In genomic region chr6:164396071-164397047, GRCh38 we compare ENCODE assay signal across 9 cellular contexts.
DNase-seq lines count a peak whose midpoint lies in the region; TF ChIP-seq lines count a peak whose summit lies in the region.
"Had no signal": no experiment of that assay in that cellular context is flagged by ENCODE, and none has a peak within 500 bp of the region (broad histone marks: within the 10 kb centered on the region; RNA-seq: fewer than 3 reads in every experiment).

No MANE protein-coding gene starts in this region.

- no peaks in the 10 kb centered on the region for H3K27me3 ChIP-seq in KMS-11 (ENCODE audit: insufficient read depth, low read depth)
- no peaks in the 10 kb centered on the region for H3K27me3 ChIP-seq in dorsolateral prefrontal cortex

- H3K4me3 ChIP-seq in KMS-11 (IDR thresholded peaks at IDR 0.05; ENCODE audit: insufficient read depth, low read depth, low read length), result no peak overlapping the region
- H3K4me3 ChIP-seq in dorsolateral prefrontal cortex, result peak overlapping the region; percentile 23 to 70 (median 52)

- H3K4me2 ChIP-seq in KMS-11, result peak overlapping the region; percentile 54

- H3K4me1 ChIP-seq in KMS-11 (ENCODE audit: low read depth, poor library complexity, severe bottlenecking), result peaks cover 12% of the 10 kb centered on the region

- no peak for TF ChIP-seq CTCF in Calu3 (IDR thresholded peaks at IDR 0.05; ENCODE audit: unreplicated experiment)
- TF ChIP-seq CTCF in KMS-11 (conservative IDR thresholded peaks at IDR 0.05; ENCODE audit: low read depth, low read length), result no peak
- peak in 6 of 56 donors; percentile 2 to 16 (median 7) for TF ChIP-seq CTCF in dorsolateral prefrontal cortex (IDR thresholded peaks at IDR 0.05 in 54 of 56, conservative IDR thresholded peaks at IDR 0.05 in 2 of 56; ENCODE audit: low read depth in 1 of 56, partially characterized antibody in 56 of 56)
- no peak for TF ChIP-seq CTCF in CD14-positive monocyte (IDR thresholded peaks at IDR 0.05)

- intact Hi-C loops in Calu3 (cut with micrococcal nuclease; ENCODE audit: unreplicated experiment), result no loop called here
- intact Hi-C loops in dorsolateral prefrontal cortex (cut with DNase I), result no loop called here
- intact Hi-C loops in CD14-positive monocyte (cut with micrococcal nuclease), result no loop called here

- no peak overlapping the region for H3K4me3 Mint-ChIP-seq in Calu3 (ENCODE audit: low read depth, unreplicated experiment)
- no peak overlapping the region for H3K4me3 Mint-ChIP-seq in CD14-positive monocyte

- H3K9me3 Mint-ChIP-seq in Calu3 (ENCODE audit: low read depth, unreplicated experiment) (peaks cover 2% of the 10 kb centered on the region), CD14-positive monocyte (peaks cover 0 to 7% (median 0%) of the 10 kb centered on the region in 7 donors)

- H3K79me2 ChIP-seq in KMS-11 (ENCODE audit: insufficient read depth, low read depth), result no peaks in the 10 kb centered on the region

- peak overlapping the region; percentile 48 for H2AFZ ChIP-seq in KMS-11 (ENCODE audit: low read depth)

- no peak for DNase-seq in Calu3
- DNase-seq in dorsolateral prefrontal cortex, result peak in 7 of 10 donors; percentile 30 to 80 (median 41)
- DNase-seq in nucleus accumbens (lab: John Stamatoyannopoulos, UW), result peak in 46 of 56 donors; percentile 3 to 85 (median 50)
- no peak for DNase-seq in SHP77 (lab: John Stamatoyannopoulos, UW)
- no peak for DNase-seq in NCI-H2171 treated with DMSO at 0.1 percent for 48 hours (lab: John Stamatoyannopoulos, UW)
- DNase-seq in CD14-positive monocyte (ENCODE audit: low spot score), result no peak
- no peak for DNase-seq in activated CD4-positive, CD25-positive, alpha-beta regulatory T cell (lab: John Stamatoyannopoulos, UW)
- DNase-seq: NCI-H1417 treated with DMSO at 0.1 percent for 48 hours had no signal

- no peaks in the 10 kb centered on the region for H4K20me1 ChIP-seq in KMS-11 (ENCODE audit: insufficient read depth)

- H3K36me3 ChIP-seq in KMS-11 (ENCODE audit: insufficient read depth), result no peaks in the 10 kb centered on the region; the same call in 1 of the 2 replicates

- no TSS peak for BruUV-seq in Calu3 (replicated peaks; lab: Mats Ljungman, UMichigan)

- CTCF ChIA-PET in Calu3 (lab: Charles Lee), result no interaction called here

- no peak overlapping the region; the same call in 1 of the 2 replicates for H3K9ac ChIP-seq in KMS-11

- 0 out of 2 replicates have a peak overlapping the region, but pooled peaks have one; percentile 4 for H3K27ac ChIP-seq in KMS-11
- H3K27ac ChIP-seq in dorsolateral prefrontal cortex, result peak overlapping the region; percentile 15 to 95 (median 80)

- H3K27ac Mint-ChIP-seq in Calu3 (ENCODE audit: unreplicated experiment) (peak overlapping the region; percentile 54), CD14-positive monocyte (no peak overlapping the region)

- H3K4me1 Mint-ChIP-seq in Calu3 (ENCODE audit: low read depth, unreplicated experiment) (peaks cover 14% of the 10 kb centered on the region), CD14-positive monocyte (no peaks in the 10 kb centered on the region)

- H3K27me3 Mint-ChIP-seq in Calu3 (ENCODE audit: unreplicated experiment), result no peaks in the 10 kb centered on the region
- H3K27me3 Mint-ChIP-seq in CD14-positive monocyte (ENCODE audit: low read depth in 3 of 3), result no peaks in the 10 kb centered on the region

- H3K36me3 Mint-ChIP-seq in Calu3 (ENCODE audit: insufficient read depth, unreplicated experiment) (no peaks in the 10 kb centered on the region), CD14-positive monocyte (no peaks in the 10 kb centered on the region)

Comparison
In these comparisons a context has a peak if more than half of its experiments do, and no peak if none do; other contexts are left out.
1. DNase-seq: peak in dorsolateral prefrontal cortex (7 of 10) and nucleus accumbens (46 of 56); none in Calu3 (single experiment), SHP77 (0 of 2), NCI-H2171 treated with DMSO at 0.1 percent for 48 hours (single experiment), CD14-positive monocyte (single experiment) and activated CD4-positive, CD25-positive, alpha-beta regulatory T cell (0 of 4).